ENCODE assay signal across 8 cellular contexts in the genomic region with DNA sequence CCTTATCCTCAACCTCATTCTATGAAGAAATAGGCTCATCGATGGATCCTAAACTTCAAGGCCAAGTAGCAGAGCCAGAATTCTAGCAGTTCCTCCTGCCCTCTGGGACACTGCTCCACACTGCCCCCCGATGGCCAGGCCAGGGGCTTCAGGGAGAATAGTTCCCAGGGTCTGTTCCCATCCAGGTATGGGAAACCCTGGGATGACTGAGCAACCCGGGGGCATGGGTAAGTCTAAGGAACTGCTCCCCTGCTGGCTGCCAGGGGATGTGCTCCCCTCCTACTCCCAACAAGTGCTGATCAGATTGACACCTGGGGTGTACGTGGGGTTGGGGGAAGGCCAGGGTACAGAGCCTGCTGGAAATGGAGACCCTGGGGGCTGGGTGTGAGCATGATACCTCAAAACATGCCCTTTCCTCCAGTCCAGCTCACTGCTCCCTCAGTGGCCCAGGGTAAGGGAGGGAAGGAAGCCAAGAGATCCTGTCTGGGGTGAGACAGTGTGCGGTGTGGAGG. TPM values are rescaled to one million over a fixed set of nuclear protein-coding genes. Genes with fewer than 3 reads are reported as not detected.
DNase-seq lines count a peak whose midpoint lies in the region; ATAC-seq and TF ChIP-seq lines count a peak whose summit lies in the region.

No MANE protein-coding gene starts in this region.

- ATAC-seq in WTC11 (peak; percentile 94), GM21381 (IDR thresholded peaks at IDR 0.05; ENCODE audit: unreplicated experiment) (no peak)

- intact Hi-C loops in tibial artery (cut with DNase I; ENCODE audit: low total_unique reads) = no loop called here

- peak overlapping the region; percentile 77 for H3K27ac Mint-ChIP-seq in WTC11

- peaks cover 0 to 52% (median 13%) of the 10 kb centered on the region in 3 donors for H3K36me3 ChIP-seq in tibial artery

- no peak overlapping the region for H3K4me3 ChIP-seq in tibial artery

- H3K27ac ChIP-seq in tibial artery = no peak overlapping the region

- H3K27me3 ChIP-seq in tibial artery = peaks cover 0 to 11% of the 10 kb centered on the region in 2 donors

- POLR2A ChIA-PET in WTC11 (lab: Charles Lee) = interaction anchor here (0.7 kb wide), 1 partner anchor 791 kb away, joined by 5 read pairs; no protein-coding TSS in a partner anchor

- no peaks in the 10 kb centered on the region for H3K4me1 ChIP-seq in tibial artery

- peak; percentile 82 for TF ChIP-seq CTCF in WTC11 (IDR thresholded peaks at IDR 0.05)
- peak; percentile 46 to 52 for TF ChIP-seq CTCF in tibial artery (IDR thresholded peaks at IDR 0.05)

- CTCF ChIA-PET in WTC11 (lab: Charles Lee) = interaction anchor here (0.5 to 4.4 kb wide), 10 partner anchors 10 to 218 kb away, joined by 3 to 26 read pairs (median 4); a partner anchor contains a TSS

- H3K4me1 Mint-ChIP-seq in WTC11 = peaks cover 9% of the 10 kb centered on the region

- no peaks in the 10 kb centered on the region for H3K9me3 ChIP-seq in tibial artery

- DNase-seq in GM03348 (ENCODE audit: low spot score) = peak; percentile 85
- peak; percentile 61 for DNase-seq in M059J (ENCODE audit: low read depth)
- peak; percentile 96 for DNase-seq in WTC11 (ENCODE audit: low spot score)
- DNase-seq in dermis microvascular lymphatic vessel endothelial cell (ENCODE audit: low read depth in 2 of 2) = peak; percentile 17 to 54
- DNase-seq in medulla oblongata (ENCODE audit: extremely low spot score) = peak; percentile 53
- no peak for DNase-seq in tibial artery
- no peak for DNase-seq in NCI-H1105 treated with DMSO at 0.1 percent for 48 hours (lab: John Stamatoyannopoulos, UW)

- H3K4me3 Mint-ChIP-seq in WTC11 = no peak overlapping the region

- peaks cover 3% of the 10 kb centered on the region; the same call in 1 of the 2 replicates for H3K36me3 Mint-ChIP-seq in WTC11

- no peaks in the 10 kb centered on the region for H3K9me3 Mint-ChIP-seq in WTC11

- no peaks in the 10 kb centered on the region for H3K27me3 Mint-ChIP-seq in WTC11 (ENCODE audit: low read depth)

TF ChIP-seq in WTC11, 78 proteins besides CTCF, POLR2A, EP300 and RAD21:
- TF ChIP-seq FOXP1 (CRISPR knock-in tag; IDR thresholded peaks at IDR 0.05; ENCODE audit: borderline replicate concordance) (peak; percentile 47; the same call in 1 of the 2 replicates), SMAD3 (CRISPR knock-in tag; IDR thresholded peaks at IDR 0.05; ENCODE audit: borderline replicate concordance) (no peak), JUN (CRISPR knock-in tag; IDR thresholded peaks at IDR 0.05) (no peak), HMGA2 (CRISPR knock-in tag; IDR thresholded peaks at IDR 0.05) (no peak), KAT7 (CRISPR knock-in tag; IDR thresholded peaks at IDR 0.05; ENCODE audit: borderline replicate concordance) (no peak), ELF4 (CRISPR knock-in tag; IDR thresholded peaks at IDR 0.05; ENCODE audit: low read depth) (no peak), NFE2L1 (CRISPR knock-in tag; IDR thresholded peaks at IDR 0.05) (peak; percentile 20; the same call in 1 of the 2 replicates), IRF2 (CRISPR knock-in tag; IDR thresholded peaks at IDR 0.05; ENCODE audit: borderline replicate concordance, low read depth) (no peak), RELA (CRISPR knock-in tag; IDR thresholded peaks at IDR 0.05; ENCODE audit: borderline replicate concordance) (no peak), ZBTB21 (CRISPR knock-in tag; IDR thresholded peaks at IDR 0.05; ENCODE audit: borderline replicate concordance) (no peak), CREM (CRISPR knock-in tag; IDR thresholded peaks at IDR 0.05) (no peak), TEAD4 (CRISPR knock-in tag; IDR thresholded peaks at IDR 0.05) (no peak), ZNF232 (CRISPR knock-in tag; IDR thresholded peaks at IDR 0.05) (no peak), ZNF121 (CRISPR knock-in tag; IDR thresholded peaks at IDR 0.05) (no peak)
- TF ChIP-seq, protein P1, sequence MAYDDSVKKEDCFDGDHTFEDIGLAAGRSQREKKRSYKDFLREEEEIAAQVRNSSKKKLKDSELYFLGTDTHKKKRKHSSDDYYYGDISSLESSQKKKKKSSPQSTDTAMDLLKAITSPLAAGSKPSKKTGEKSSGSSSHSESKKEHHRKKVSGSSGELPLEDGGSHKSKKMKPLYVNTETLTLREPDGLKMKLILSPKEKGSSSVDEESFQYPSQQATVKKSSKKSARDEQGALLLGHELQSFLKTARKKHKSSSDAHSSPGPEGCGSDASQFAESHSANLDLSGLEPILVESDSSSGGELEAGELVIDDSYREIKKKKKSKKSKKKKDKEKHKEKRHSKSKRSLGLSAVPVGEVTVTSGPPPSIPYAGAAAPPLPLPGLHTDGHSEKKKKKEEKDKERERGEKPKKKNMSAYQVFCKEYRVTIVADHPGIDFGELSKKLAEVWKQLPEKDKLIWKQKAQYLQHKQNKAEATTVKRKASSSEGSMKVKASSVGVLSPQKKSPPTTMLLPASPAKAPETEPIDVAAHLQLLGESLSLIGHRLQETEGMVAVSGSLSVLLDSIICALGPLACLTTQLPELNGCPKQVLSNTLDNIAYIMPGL (CRISPR knock-in tag; IDR thresholded peaks at IDR 0.05) = peak; percentile 41; the same call in 1 of the 2 replicates
- TF ChIP-seq, protein P2, sequence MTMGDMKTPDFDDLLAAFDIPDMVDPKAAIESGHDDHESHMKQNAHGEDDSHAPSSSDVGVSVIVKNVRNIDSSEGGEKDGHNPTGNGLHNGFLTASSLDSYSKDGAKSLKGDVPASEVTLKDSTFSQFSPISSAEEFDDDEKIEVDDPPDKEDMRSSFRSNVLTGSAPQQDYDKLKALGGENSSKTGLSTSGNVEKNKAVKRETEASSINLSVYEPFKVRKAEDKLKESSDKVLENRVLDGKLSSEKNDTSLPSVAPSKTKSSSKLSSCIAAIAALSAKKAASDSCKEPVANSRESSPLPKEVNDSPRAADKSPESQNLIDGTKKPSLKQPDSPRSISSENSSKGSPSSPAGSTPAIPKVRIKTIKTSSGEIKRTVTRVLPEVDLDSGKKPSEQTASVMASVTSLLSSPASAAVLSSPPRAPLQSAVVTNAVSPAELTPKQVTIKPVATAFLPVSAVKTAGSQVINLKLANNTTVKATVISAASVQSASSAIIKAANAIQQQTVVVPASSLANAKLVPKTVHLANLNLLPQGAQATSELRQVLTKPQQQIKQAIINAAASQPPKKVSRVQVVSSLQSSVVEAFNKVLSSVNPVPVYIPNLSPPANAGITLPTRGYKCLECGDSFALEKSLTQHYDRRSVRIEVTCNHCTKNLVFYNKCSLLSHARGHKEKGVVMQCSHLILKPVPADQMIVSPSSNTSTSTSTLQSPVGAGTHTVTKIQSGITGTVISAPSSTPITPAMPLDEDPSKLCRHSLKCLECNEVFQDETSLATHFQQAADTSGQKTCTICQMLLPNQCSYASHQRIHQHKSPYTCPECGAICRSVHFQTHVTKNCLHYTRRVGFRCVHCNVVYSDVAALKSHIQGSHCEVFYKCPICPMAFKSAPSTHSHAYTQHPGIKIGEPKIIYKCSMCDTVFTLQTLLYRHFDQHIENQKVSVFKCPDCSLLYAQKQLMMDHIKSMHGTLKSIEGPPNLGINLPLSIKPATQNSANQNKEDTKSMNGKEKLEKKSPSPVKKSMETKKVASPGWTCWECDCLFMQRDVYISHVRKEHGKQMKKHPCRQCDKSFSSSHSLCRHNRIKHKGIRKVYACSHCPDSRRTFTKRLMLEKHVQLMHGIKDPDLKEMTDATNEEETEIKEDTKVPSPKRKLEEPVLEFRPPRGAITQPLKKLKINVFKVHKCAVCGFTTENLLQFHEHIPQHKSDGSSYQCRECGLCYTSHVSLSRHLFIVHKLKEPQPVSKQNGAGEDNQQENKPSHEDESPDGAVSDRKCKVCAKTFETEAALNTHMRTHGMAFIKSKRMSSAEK (CRISPR knock-in tag; IDR thresholded peaks at IDR 0.05; ENCODE audit: borderline replicate concordance) = no peak
- TF ChIP-seq, protein P3, sequence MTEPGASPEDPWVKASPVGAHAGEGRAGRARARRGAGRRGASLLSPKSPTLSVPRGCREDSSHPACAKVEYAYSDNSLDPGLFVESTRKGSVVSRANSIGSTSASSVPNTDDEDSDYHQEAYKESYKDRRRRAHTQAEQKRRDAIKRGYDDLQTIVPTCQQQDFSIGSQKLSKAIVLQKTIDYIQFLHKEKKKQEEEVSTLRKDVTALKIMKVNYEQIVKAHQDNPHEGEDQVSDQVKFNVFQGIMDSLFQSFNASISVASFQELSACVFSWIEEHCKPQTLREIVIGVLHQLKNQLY (CRISPR knock-in tag; IDR thresholded peaks at IDR 0.05) = no peak
- TF ChIP-seq, protein P4, sequence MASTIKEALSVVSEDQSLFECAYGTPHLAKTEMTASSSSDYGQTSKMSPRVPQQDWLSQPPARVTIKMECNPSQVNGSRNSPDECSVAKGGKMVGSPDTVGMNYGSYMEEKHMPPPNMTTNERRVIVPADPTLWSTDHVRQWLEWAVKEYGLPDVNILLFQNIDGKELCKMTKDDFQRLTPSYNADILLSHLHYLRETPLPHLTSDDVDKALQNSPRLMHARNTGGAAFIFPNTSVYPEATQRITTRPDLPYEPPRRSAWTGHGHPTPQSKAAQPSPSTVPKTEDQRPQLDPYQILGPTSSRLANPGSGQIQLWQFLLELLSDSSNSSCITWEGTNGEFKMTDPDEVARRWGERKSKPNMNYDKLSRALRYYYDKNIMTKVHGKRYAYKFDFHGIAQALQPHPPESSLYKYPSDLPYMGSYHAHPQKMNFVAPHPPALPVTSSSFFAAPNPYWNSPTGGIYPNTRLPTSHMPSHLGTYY (CRISPR knock-in tag; IDR thresholded peaks at IDR 0.05) = no peak

RNA-seq across cellular contexts. Expression of a gene that starts 7.6 kb away (rescaled TPM):
- 10.9 and 15.3 TPM in 2 replicates for total RNA-seq in M059J (2014; rRNA removed; shearing (Covaris generic))
- total RNA-seq in WTC11 (2021) (34.4 to 38.9 TPM (median 37.4 TPM) in 3 replicates), dermis microvascular lymphatic vessel endothelial cell (15.9 and 25.8 TPM in 2 replicates)

RNA-seq across cellular contexts. Expression of a gene that starts 8.9 kb away (rescaled TPM):
- not detected in 2 replicates for total RNA-seq in M059J (2014; rRNA removed; shearing (Covaris generic))
- total RNA-seq in WTC11 (2021) (0.09 to 0.21 TPM (median 0.09 TPM) in 3 replicates), dermis microvascular lymphatic vessel endothelial cell (not detected in 2 replicates)

RNA-seq across cellular contexts. Expression of a gene that starts 22.7 kb away (rescaled TPM):
- total RNA-seq in M059J (2014; rRNA removed; shearing (Covaris generic)) = not detected in 2 replicates
- total RNA-seq in WTC11 (2021) (not detected in 3 replicates), dermis microvascular lymphatic vessel endothelial cell (not detected in 2 replicates)

RNA-seq across cellular contexts. Expression of a gene that starts 37.8 kb away (rescaled TPM):
- 41.5 and 60.0 TPM in 2 replicates for total RNA-seq in M059J (2014; rRNA removed; shearing (Covaris generic))
- total RNA-seq in WTC11 (2021) = 38.0 to 47.0 TPM (median 39.0 TPM) in 3 replicates
- total RNA-seq in dermis microvascular lymphatic vessel endothelial cell = 12.3 and 24.3 TPM in 2 replicates

RNA-seq across cellular contexts. Expression of a gene that starts 53.5 kb away (rescaled TPM):
- 9.4 and 23.8 TPM in 2 replicates for total RNA-seq in M059J (2014; rRNA removed; shearing (Covaris generic))
- 55.1 to 55.9 TPM (median 55.3 TPM) in 3 replicates for total RNA-seq in WTC11 (2021)
- total RNA-seq in dermis microvascular lymphatic vessel endothelial cell = 27.9 and 43.1 TPM in 2 replicates

Comparison
In these comparisons a context has a peak if more than half of its experiments do, and no peak if none do; other contexts are left out.
1. DNase-seq: peak in GM03348 (single experiment), M059J (single experiment), WTC11 (single experiment), dermis microvascular lymphatic vessel endothelial cell (2 of 2) and medulla oblongata (single experiment); none in tibial artery (0 of 2) and NCI-H1105 treated with DMSO at 0.1 percent for 48 hours (single experiment).